Comparison of ENCODE assay signal across 34 cellular contexts in genomic region chr1:216849141-216849540, GRCh38.
"Had no signal": no experiment of that assay in that cellular context is flagged by ENCODE, and none has a peak within 500 bp of the region (broad histone marks: within the 10 kb centered on the region; RNA-seq: fewer than 3 reads in every experiment).

No MANE protein-coding gene starts in this region.

- H3K4me3 ChIP-seq: adrenal gland, body of pancreas, breast epithelium had no signal

- ATAC-seq: activated CD8-positive, alpha-beta T cell treated with anti-CD3 and anti-CD28 coated beads for 36 hours; activated naive CD4-positive, alpha-beta T cell treated with anti-CD3 and anti-CD28 coated beads, Interleukin-2, amount 50 U/mL, for 72 hours; activated T-cell treated with anti-CD3 and anti-CD28 coated beads, Interleukin-2, amount 50 U/mL, for 4 hours; activated T-cell treated with anti-CD3 and anti-CD28 coated beads, Interleukin-2, amount 50 U/mL, for 72 hours; activated T-helper 17 cell treated with anti-CD3 and anti-CD28 coated beads, Interleukin-2, amount 50 U/mL, for 72 hours; body of pancreas had no signal

- H3K27me3 ChIP-seq: adrenal gland, body of pancreas, brain microvascular endothelial cell, breast epithelium had no signal

- H3K36me3 ChIP-seq: adrenal gland, brain microvascular endothelial cell, breast epithelium had no signal

- H3K4me1 ChIP-seq: adrenal gland, body of pancreas, breast epithelium had no signal

- FAIRE-seq: astrocyte had no signal

- DNase-seq: activated B cell treated with CpG ODN at 0.5 μM for 24 hours; activated CD4-positive, alpha-beta memory T cell treated with anti-CD3 and anti-CD28 coated beads for 36 hours; activated CD4-positive, alpha-beta T cell treated with anti-CD3 and anti-CD28 coated beads for 4 hours; activated CD4-positive, alpha-beta T cell treated with anti-CD3 and anti-CD28 coated beads, Interleukin-2, amount 10 ng/mL, durations not matched to agents 24 days and 14 days; activated CD4-positive, alpha-beta T cell treated with anti-CD3 and anti-CD28 coated beads, Interleukin-2, amount 50 U/mL, for 1 hour; activated CD4-positive, alpha-beta T cell treated with anti-CD3 and anti-CD28 coated beads, Interleukin-2, amount 50 U/mL, for 4 hours; activated CD4-positive, CD25-positive, alpha-beta regulatory T cell treated with anti-CD3 and anti-CD28 coated beads, Interleukin-2, amount 50 U/mL, for 72 hours; activated CD8-positive, alpha-beta memory T cell treated with anti-CD3 and anti-CD28 coated beads, Interleukin-2, amount 50 U/mL, for 4 hours; activated CD8-positive, alpha-beta T cell treated with anti-CD3 and anti-CD28 coated beads for 36 hours; activated effector memory CD4-positive, alpha-beta T cell treated with anti-CD3 and anti-CD28 coated beads, Interleukin-2, amount 50 U/mL, for 16 hours; activated gamma-delta T cell treated with Interleukin-2 at 50 U/mL for 16 hours; activated naive CD4-positive, alpha-beta T cell; activated naive CD4-positive, alpha-beta T cell treated with anti-CD3 and anti-CD28 coated beads for 36 hours; activated naive CD4-positive, alpha-beta T cell treated with anti-CD3 and anti-CD28 coated beads, Interleukin-2, amount 50 U/mL, for 16 hours; activated naive CD8-positive, alpha-beta T cell treated with anti-CD3 and anti-CD28 coated beads for 36 hours; activated T-cell treated with anti-CD3 and anti-CD28 coated beads for 4 hours; activated T-cell treated with anti-CD3 and anti-CD28 coated beads, Interleukin-2, amount 50 U/mL, for 1 hour; activated T-cell treated with anti-CD3 and anti-CD28 coated beads, Interleukin-2, amount 50 U/mL, for 4 hours; activated T-cell treated with anti-CD3 and anti-CD28 coated beads, Interleukin-2, amount 50 U/mL, for 72 hours; adrenal gland; amniotic stem cell; aorta; body of pancreas; brain microvascular endothelial cell; caudate nucleus; cerebellar nuclear complex; T-helper 1 cell; T-helper 2 cell; T-helper 9 cell had no signal

- H3K9me3 ChIP-seq: adrenal gland, body of pancreas, breast epithelium had no signal

- H3K27ac ChIP-seq: adrenal gland, body of pancreas, brain microvascular endothelial cell, breast epithelium, VCaP had no signal
